Comparison of ENCODE assay signal across 10 cellular contexts in the genomic region with DNA sequence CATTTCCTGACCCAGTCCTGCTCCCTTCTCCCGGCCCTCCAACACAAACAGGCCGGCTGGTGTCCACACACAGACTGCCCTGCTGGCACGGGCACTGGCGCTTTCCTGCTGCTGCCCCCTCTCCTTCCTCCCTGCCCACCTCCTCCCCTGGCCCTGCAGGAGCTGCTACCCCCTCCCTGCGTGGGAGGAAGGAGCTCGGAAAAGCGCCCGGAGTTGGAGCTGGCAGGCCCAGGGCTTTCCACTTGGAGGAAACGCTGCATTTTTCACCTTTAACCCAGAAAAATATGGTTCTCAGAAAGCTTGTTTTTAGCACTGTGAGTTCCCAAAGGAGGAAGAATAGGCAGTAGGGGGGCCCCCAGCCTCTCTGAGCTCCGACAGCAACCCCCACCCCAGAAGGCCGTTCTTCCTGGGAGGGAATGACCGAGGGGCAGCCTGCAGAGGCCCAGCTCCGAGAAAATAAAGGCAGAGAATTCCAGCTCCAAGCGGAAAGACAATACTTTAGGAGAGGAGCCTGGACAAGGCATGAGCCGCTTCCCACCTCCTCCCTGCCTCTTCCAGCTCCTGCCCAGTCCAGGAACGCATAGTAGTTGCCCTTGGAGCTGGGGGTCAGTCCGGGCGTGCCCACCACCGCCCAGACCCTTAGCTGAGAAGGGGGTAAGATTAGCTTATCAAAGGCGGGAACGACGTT.
DNase-seq lines count a peak whose midpoint lies in the region; ATAC-seq, FAIRE-seq and TF ChIP-seq lines count a peak whose summit lies in the region.
"Had no signal": no experiment of that assay in that cellular context is flagged by ENCODE, and none has a peak within 500 bp of the region (broad histone marks: within the 10 kb centered on the region; RNA-seq: fewer than 3 reads in every experiment).

No MANE protein-coding gene starts in this region.

- no peaks in the 10 kb centered on the region for H3K36me3 Mint-ChIP-seq in nephron (ENCODE audit: low read depth)

- TF ChIP-seq CTCF in fibroblast of villous mesenchyme (IDR thresholded peaks at IDR 0.05; ENCODE audit: insufficient read depth, low read depth, low read length): no peak
- no peak for TF ChIP-seq CTCF in nephron (IDR thresholded peaks at IDR 0.05; ENCODE audit: unreplicated experiment in 3 of 3)
- no peak for TF ChIP-seq CTCF in D721Med (IDR thresholded peaks at IDR 0.05; ENCODE audit: insufficient read depth, missing control alignments)

- no peaks in the 10 kb centered on the region for H3K9me3 Mint-ChIP-seq in nephron
- H3K9me3 Mint-ChIP-seq: activated T-helper 17 cell treated with anti-CD3 and anti-CD28 coated beads, Interleukin-2, amount 50 U/mL, for 72 hours had no signal

- H3K27ac Mint-ChIP-seq in nephron: peak overlapping the region in 1 of 3 experiments; percentile 97
- H3K27ac Mint-ChIP-seq: activated T-helper 17 cell treated with anti-CD3 and anti-CD28 coated beads, Interleukin-2, amount 50 U/mL, for 72 hours had no signal

- H3K27me3 Mint-ChIP-seq in nephron (ENCODE audit: low read depth): no peaks in the 10 kb centered on the region

- no peak overlapping the region for H3K4me3 ChIP-seq in fibroblast of villous mesenchyme (ENCODE audit: low read depth, low read length)

- peaks cover 11% of the 10 kb centered on the region for H3K4me1 Mint-ChIP-seq in nephron
- H3K4me1 Mint-ChIP-seq: activated T-helper 17 cell treated with anti-CD3 and anti-CD28 coated beads, Interleukin-2, amount 50 U/mL, for 72 hours had no signal

- ATAC-seq in SK-N-SH treated with all-trans-retinoic acid at 6 μM for 48 hours (peak; percentile 7; the same call in 2 of the 3 replicates), HG02840 (IDR thresholded peaks at IDR 0.05; ENCODE audit: low FRiP score, unreplicated experiment) (no peak)
- ATAC-seq: activated T-helper 17 cell treated with anti-CD3 and anti-CD28 coated beads, Interleukin-2, amount 50 U/mL, for 72 hours had no signal

- no peak for FAIRE-seq in D721Med (lab: Jason Lieb, UNC)

- H3K4me3 Mint-ChIP-seq in nephron: peak overlapping the region; percentile 32 to 70 (median 55)
- H3K4me3 Mint-ChIP-seq: activated T-helper 17 cell treated with anti-CD3 and anti-CD28 coated beads, Interleukin-2, amount 50 U/mL, for 72 hours had no signal

- DNase-seq in fibroblast of villous mesenchyme (ENCODE audit: low read depth): peak; percentile 61
- peak; percentile 64 for DNase-seq in ureter (ENCODE audit: low spot score)
- DNase-seq in NCI-H510A (lab: John Stamatoyannopoulos, UW): no peak
- DNase-seq in D721Med (ENCODE audit: insufficient read length, low spot score): no peak
- no peak for DNase-seq in OCI-M2 (lab: John Stamatoyannopoulos, UW; ENCODE audit: unreplicated experiment)
- DNase-seq: KBM-7 had no signal

TF ChIP-seq in SK-N-SH treated with all-trans-retinoic acid at 6 μM for 48 hours, 23 proteins besides CTCF, POLR2A, EP300 and RAD21:
- TF ChIP-seq ISL1 (CRISPR knock-in tag; IDR thresholded peaks at IDR 0.05): 0 out of 2 replicates have a peak, but pooled peaks have one; percentile 25
- TF ChIP-seq ZNF565 (CRISPR knock-in tag; conservative IDR thresholded peaks at IDR 0.05; ENCODE audit: low read depth): no peak
- TF ChIP-seq RARB (CRISPR knock-in tag; IDR thresholded peaks at IDR 0.05): no peak

Comparison
In these comparisons a context has a peak if more than half of its experiments do, and no peak if none do; other contexts are left out.
1. DNase-seq: peak in fibroblast of villous mesenchyme (single experiment) and ureter (single experiment); none in NCI-H510A (single experiment), D721Med (single experiment) and OCI-M2 (single experiment).